ENCODE assay signal across 24 cellular contexts in the genomic region with DNA sequence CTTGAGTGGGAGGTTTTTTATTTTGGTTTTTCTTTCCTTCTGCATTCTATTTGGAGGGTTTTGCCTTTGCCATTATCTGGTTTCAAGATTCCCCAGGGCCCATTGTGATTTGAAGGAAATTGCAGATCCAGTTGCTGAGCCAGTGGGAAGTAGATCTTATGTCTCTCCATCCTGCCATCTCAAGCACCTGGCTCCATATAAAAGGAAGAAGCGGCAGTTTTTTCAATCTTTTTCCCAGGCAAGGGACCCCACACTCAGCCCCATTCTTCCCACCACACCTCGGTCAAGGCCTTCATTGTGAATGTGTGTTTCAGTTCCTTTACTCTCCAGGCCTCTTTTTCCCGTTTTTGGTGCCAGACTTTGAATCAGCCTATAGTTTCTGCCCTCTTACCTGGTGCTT.
"Had no signal": no experiment of that assay in that cellular context is flagged by ENCODE, and none has a peak within 500 bp of the region (broad histone marks: within the 10 kb centered on the region; RNA-seq: fewer than 3 reads in every experiment).

No MANE protein-coding gene starts in this region.

- H3K36me3 Mint-ChIP-seq: naive thymus-derived CD4-positive, alpha-beta T cell; natural killer cell treated with Interleukin-12 subunit alpha and Interleukin-12 subunit beta and Interleukin-15 and Interleukin-18, amount 100 ng/mL, for 72 hours; stimulated activated naive B cell treated with anti-CD40 and anti-IgM and Interleukin-4, amounts not matched to agents 10 μg/mL and 1 μg/mL and 100 μg/mL, for 72 hours had no signal

- H3K27me3 Mint-ChIP-seq: progenitor cell of endocrine pancreas; stimulated activated naive B cell treated with anti-CD40 and anti-IgM and Interleukin-4, amounts not matched to agents 10 μg/mL and 1 μg/mL and 100 μg/mL, for 72 hours; stimulated activated naive CD8-positive, alpha-beta T cell treated with anti-CD3 and anti-CD28 coated beads, Interleukin-15, Interleukin-2, amounts not matched to agents 100 ng/mL and 50 ng/mL, for 24 hours had no signal

- DNase-seq: hypothalamus; islet precursor cell; left ventricle myocardium inferior; midbrain; mucosa of descending colon; naive thymus-derived CD4-positive, alpha-beta T cell; ovary; right lobe of liver; stimulated activated CD4-positive, alpha-beta T cell treated with anti-CD3 and anti-CD28 coated beads, Interleukin-1b, Interleukin-23, amount 100 ng/mL, for 48 hours; stimulated activated CD4-positive, alpha-beta T cell treated with anti-CD3 and anti-CD28 coated beads, Interleukin-2, amount 100 ng/mL, for 48 hours; stimulated activated CD4-positive, alpha-beta T cell treated with anti-CD3 and anti-CD28 coated beads, Interleukin-4, amount 100 ng/mL, for 4 hours; stimulated activated CD8-positive, alpha-beta memory T cell treated with anti-CD3 and anti-CD28 coated beads, Interleukin-4, amount 100 ng/mL, for 48 hours; stimulated activated naive B cell treated with anti-CD40 and anti-IgM and Interleukin-4, amounts not matched to agents 10 μg/mL and 1 μg/mL and 100 μg/mL, for 72 hours; tibial artery; trophoblast cell; upper lobe of right lung; uterus had no signal

- ATAC-seq: mucosa of descending colon; naive thymus-derived CD4-positive, alpha-beta T cell; natural killer cell treated with Interleukin-12 subunit alpha and Interleukin-12 subunit beta and Interleukin-15 and Interleukin-18, amount 100 ng/mL, for 72 hours; right lobe of liver; stimulated activated naive B cell treated with anti-CD40 and anti-IgM and Interleukin-4, amounts not matched to agents 10 μg/mL and 1 μg/mL and 100 μg/mL, for 72 hours; upper lobe of right lung had no signal

- H3K4me2 ChIP-seq: smooth muscle cell had no signal

- H3K4me3 Mint-ChIP-seq: naive thymus-derived CD4-positive, alpha-beta T cell; natural killer cell treated with Interleukin-12 subunit alpha and Interleukin-12 subunit beta and Interleukin-15 and Interleukin-18, amount 100 ng/mL, for 72 hours; stimulated activated naive B cell treated with anti-CD40 and anti-IgM and Interleukin-4, amounts not matched to agents 10 μg/mL and 1 μg/mL and 100 μg/mL, for 72 hours; stimulated activated naive CD8-positive, alpha-beta T cell treated with anti-CD3 and anti-CD28 coated beads, Interleukin-15, Interleukin-2, amounts not matched to agents 100 ng/mL and 50 ng/mL, for 24 hours had no signal

- H3K9me3 Mint-ChIP-seq: stimulated activated naive B cell treated with anti-CD40 and anti-IgM and Interleukin-4, amounts not matched to agents 10 μg/mL and 1 μg/mL and 100 μg/mL, for 72 hours; stimulated activated naive CD8-positive, alpha-beta T cell treated with anti-CD3 and anti-CD28 coated beads, Interleukin-15, Interleukin-2, amounts not matched to agents 100 ng/mL and 50 ng/mL, for 24 hours had no signal

- H3K27me3 ChIP-seq: ovary, right atrium auricular region, right lobe of liver, suprapubic skin, tibial artery, upper lobe of right lung, uterus had no signal

- H3K4me1 ChIP-seq: left ventricle myocardium inferior, right atrium auricular region, right lobe of liver, suprapubic skin, tibial artery, upper lobe of right lung, uterus had no signal

- H3K27ac Mint-ChIP-seq: naive thymus-derived CD4-positive, alpha-beta T cell; natural killer cell treated with Interleukin-12 subunit alpha and Interleukin-12 subunit beta and Interleukin-15 and Interleukin-18, amount 100 ng/mL, for 72 hours; progenitor cell of endocrine pancreas; stimulated activated naive B cell treated with anti-CD40 and anti-IgM and Interleukin-4, amounts not matched to agents 10 μg/mL and 1 μg/mL and 100 μg/mL, for 72 hours; stimulated activated naive CD8-positive, alpha-beta T cell treated with anti-CD3 and anti-CD28 coated beads, Interleukin-15, Interleukin-2, amounts not matched to agents 100 ng/mL and 50 ng/mL, for 24 hours had no signal

- H3K4me1 Mint-ChIP-seq: stimulated activated naive B cell treated with anti-CD40 and anti-IgM and Interleukin-4, amounts not matched to agents 10 μg/mL and 1 μg/mL and 100 μg/mL, for 72 hours had no signal

- H3K9me3 ChIP-seq: left ventricle myocardium inferior, mucosa of descending colon, ovary, right atrium auricular region, right lobe of liver, suprapubic skin, thoracic aorta, tibial artery, upper lobe of right lung, uterus had no signal

- H3K27ac ChIP-seq: left ventricle myocardium inferior, ovary, right atrium auricular region, right lobe of liver, suprapubic skin, thoracic aorta, tibial artery, upper lobe of right lung, uterus had no signal
